ENCODE assay signal across 21 cellular contexts in the genomic region with DNA sequence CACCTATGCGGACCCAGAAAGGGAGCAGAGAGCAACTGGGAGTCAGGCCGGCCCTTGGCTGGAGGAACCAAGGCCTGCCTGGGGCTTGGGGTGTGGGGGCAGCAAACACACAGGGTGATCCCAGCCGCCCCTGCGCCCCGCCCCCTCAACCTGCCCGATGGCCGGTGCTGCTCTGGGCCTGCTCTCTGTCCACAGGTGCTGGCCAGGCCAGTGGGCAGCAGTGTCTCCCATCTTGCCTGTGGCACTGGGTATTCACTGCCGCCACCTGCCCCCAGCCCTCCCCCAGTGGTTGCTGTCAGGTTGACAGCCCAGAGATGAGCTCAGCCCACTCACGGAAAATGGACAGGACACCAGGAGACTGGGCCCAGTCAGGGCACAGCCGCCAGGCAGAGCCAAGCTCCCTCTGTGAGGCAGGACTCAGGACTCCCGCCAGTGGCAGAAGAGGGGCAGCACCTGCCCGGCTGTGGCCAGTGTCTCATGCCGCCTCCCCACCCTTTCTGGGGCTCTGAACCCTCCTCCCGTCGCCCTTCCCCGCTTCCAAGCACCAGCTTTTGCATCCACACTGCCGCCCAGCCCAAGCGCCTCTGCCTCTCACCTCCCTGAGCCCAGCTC. TPM values are rescaled to one million over a fixed set of nuclear protein-coding genes. Genes with fewer than 3 reads are reported as not detected.
A peak's percentile ranks its signal among the peaks of the same experiment; 100 is the strongest.
DNase-seq lines count a peak whose midpoint lies in the region; ATAC-seq, FAIRE-seq and TF ChIP-seq lines count a peak whose summit lies in the region.
"Had no signal": no experiment of that assay in that cellular context is flagged by ENCODE, and none has a peak within 500 bp of the region (broad histone marks: within the 10 kb centered on the region; RNA-seq: fewer than 3 reads in every experiment).

No MANE protein-coding gene starts in this region.

- no peak for FAIRE-seq in kidney (lab: Jason Lieb, UNC)

- no peak overlapping the region for H3K18ac ChIP-seq in mesendoderm (ENCODE audit: low read length)

- H3K4ac ChIP-seq in mesendoderm (ENCODE audit: low read depth, low read length), result no peak overlapping the region

- H3K23ac ChIP-seq in mesendoderm (ENCODE audit: low read length), result no peak overlapping the region

- no CpG with 5 or more reads among the region's 18 CpGs for WGBS in mesendoderm (ENCODE audit: extremely low coverage, insufficient coverage, low lambda C conversion rate)

- H3K9ac ChIP-seq in kidney (ENCODE audit: low read length in 2 of 2) (no peak overlapping the region), mesendoderm (ENCODE audit: low read length) (no peak overlapping the region)

- no peaks in the 10 kb centered on the region for H3K9me3 Mint-ChIP-seq in activated naive CD8-positive, alpha-beta T cell treated with anti-CD3 and anti-CD28 coated beads, Interleukin-2, amount 50 U/mL, for 24 hours
- H3K9me3 Mint-ChIP-seq in activated naive CD8-positive, alpha-beta T cell treated with anti-CD3 and anti-CD28 coated beads for 36 hours, result peaks cover 2% of the 10 kb centered on the region
- H3K9me3 Mint-ChIP-seq in activated T-helper 1 cell treated with anti-CD3 and anti-CD28 coated beads, Interleukin-12 subunit alpha, Interleukin-12 subunit beta, Interleukin-2, Interleukin-4 antibody, amounts not matched to agents 30 ng/mL and 10 ng/mL and 1 ng/mL, durations not matched to agents 14 hours and 24 hours and 36 hours, result peaks cover 10% of the 10 kb centered on the region

- H3K4me1 ChIP-seq in kidney (ENCODE audit: control insufficient read depth in 1 of 2, insufficient read depth in 1 of 2, low read depth in 1 of 2, low read length in 2 of 2) (peaks cover 0 to 4% of the 10 kb centered on the region in 2 donors), upper lobe of right lung (peaks cover 5% of the 10 kb centered on the region), mesendoderm (ENCODE audit: control insufficient read depth, low read depth, low read length) (no peaks in the 10 kb centered on the region)

- no peak for ATAC-seq in activated naive CD8-positive, alpha-beta T cell treated with anti-CD3 and anti-CD28 coated beads, Interleukin-2, amount 50 U/mL, for 24 hours
- ATAC-seq in SK-N-SH treated with all-trans-retinoic acid at 6 μM for 48 hours, result peak; percentile 14
- ATAC-seq in upper lobe of right lung, result no peak
- ATAC-seq: body of pancreas, psoas muscle had no signal

- H3K27me3 ChIP-seq in upper lobe of right lung (peaks cover 57% of the 10 kb centered on the region), mesendoderm (ENCODE audit: insufficient read depth, low read length, poor library complexity) (peaks cover 51% of the 10 kb centered on the region)

- no peak overlapping the region for H3K56ac ChIP-seq in mesendoderm (ENCODE audit: low read length)

- H3K27ac Mint-ChIP-seq in activated naive CD8-positive, alpha-beta T cell treated with anti-CD3 and anti-CD28 coated beads, Interleukin-2, amount 50 U/mL, for 24 hours, result no peak overlapping the region
- no peak overlapping the region for H3K27ac Mint-ChIP-seq in activated naive CD8-positive, alpha-beta T cell treated with anti-CD3 and anti-CD28 coated beads for 36 hours
- H3K27ac Mint-ChIP-seq in activated T-helper 1 cell treated with anti-CD3 and anti-CD28 coated beads, Interleukin-12 subunit alpha, Interleukin-12 subunit beta, Interleukin-2, Interleukin-4 antibody, amounts not matched to agents 30 ng/mL and 10 ng/mL and 1 ng/mL, durations not matched to agents 14 hours and 24 hours and 36 hours, result no peak overlapping the region
- H3K27ac Mint-ChIP-seq: activated T-helper 2 cell treated with anti-CD3 and anti-CD28 coated beads, Interferon-gamma antibody, Interleukin-2, Interleukin-4, amounts not matched to agents 10 μg/mL and 5 μg/mL and 100 μg/mL, durations not matched to agents 14 hours and 24 hours and 36 hours had no signal

- no peak overlapping the region for H2BK120ac ChIP-seq in mesendoderm (ENCODE audit: low read depth, low read length)

- H3K79me2 ChIP-seq in mesendoderm (ENCODE audit: control insufficient read depth, insufficient read depth, low read length), result no peaks in the 10 kb centered on the region

- H3K36me3 ChIP-seq in kidney (ENCODE audit: control insufficient read depth in 1 of 2, insufficient read depth in 2 of 2, low read length in 2 of 2) (no peaks in the 10 kb centered on the region), upper lobe of right lung (no peaks in the 10 kb centered on the region), mesendoderm (ENCODE audit: control insufficient read depth, insufficient read depth, low read length) (no peaks in the 10 kb centered on the region)

- intact Hi-C loops in kidney (cut with DNase I), result no loop called here
- intact Hi-C loops in upper lobe of right lung (cut with DNase I), result loop anchor here (10.0 kb wide), 1 partner anchor 63 kb away; no protein-coding TSS in a partner anchor
- intact Hi-C loops in activated T-helper 1 cell treated with anti-CD3 and anti-CD28 coated beads, Interleukin-12 subunit alpha, Interleukin-12 subunit beta, Interleukin-2, Interleukin-4 antibody, amounts not matched to agents 30 ng/mL and 10 ng/mL and 1 ng/mL, durations not matched to agents 14 hours and 24 hours and 36 hours (cut with micrococcal nuclease), result no loop called here

- H3K4me2 ChIP-seq in mesendoderm (ENCODE audit: low read length), result no peak overlapping the region

- no peak for TF ChIP-seq CTCF in kidney (IDR thresholded peaks at IDR 0.05; ENCODE audit: borderline replicate concordance, extremely low read depth, insufficient read depth)
- no peak for TF ChIP-seq CTCF in upper lobe of right lung (IDR thresholded peaks at IDR 0.05)

- H3K27ac ChIP-seq in kidney (ENCODE audit: low read depth in 2 of 2, low read length in 2 of 2) (no peak overlapping the region), upper lobe of right lung (no peak overlapping the region), mesendoderm (ENCODE audit: low read depth, low read length) (no peak overlapping the region)
- H3K27ac ChIP-seq: body of pancreas, psoas muscle had no signal

- H4K5ac ChIP-seq in mesendoderm (ENCODE audit: low read length), result no peak overlapping the region

- no peak overlapping the region for H2BK5ac ChIP-seq in mesendoderm (ENCODE audit: low read length)

- H3K4me3 Mint-ChIP-seq in activated naive CD8-positive, alpha-beta T cell treated with anti-CD3 and anti-CD28 coated beads, Interleukin-2, amount 50 U/mL, for 24 hours, result no peak overlapping the region
- H3K4me3 Mint-ChIP-seq in activated naive CD8-positive, alpha-beta T cell treated with anti-CD3 and anti-CD28 coated beads for 36 hours, result no peak overlapping the region
- H3K4me3 Mint-ChIP-seq in activated T-helper 1 cell treated with anti-CD3 and anti-CD28 coated beads, Interleukin-12 subunit alpha, Interleukin-12 subunit beta, Interleukin-2, Interleukin-4 antibody, amounts not matched to agents 30 ng/mL and 10 ng/mL and 1 ng/mL, durations not matched to agents 14 hours and 24 hours and 36 hours, result no peak overlapping the region

- peak; percentile 2 for DNase-seq in activated naive CD8-positive, alpha-beta T cell treated with anti-CD3 and anti-CD28 coated beads, Interleukin-2, amount 50 U/mL, for 24 hours
- DNase-seq in activated naive CD8-positive, alpha-beta T cell treated with anti-CD3 and anti-CD28 coated beads for 36 hours, result no peak
- DNase-seq in kidney, result peak; percentile 52
- DNase-seq in upper lobe of right lung, result peak; percentile 40
- DNase-seq in activated T-helper 1 cell treated with anti-CD3 and anti-CD28 coated beads, Interleukin-12 subunit alpha, Interleukin-12 subunit beta, Interleukin-2, Interleukin-4 antibody, amounts not matched to agents 30 ng/mL and 10 ng/mL and 1 ng/mL, durations not matched to agents 14 hours and 24 hours and 36 hours (ENCODE audit: low spot score), result no peak
- no peak for DNase-seq in G401 (ENCODE audit: low spot score)
- no peak for DNase-seq in mesendoderm
- DNase-seq: activated CD4-positive, alpha-beta T cell treated with anti-CD3 and anti-CD28 coated beads for 48 hours; AML-193; hypothalamus; Kasumi-1; naive B cell; NCI-H1417 treated with DMSO at 0.1 percent for 48 hours; stimulated activated CD4-positive, alpha-beta T cell treated with anti-CD3 and anti-CD28 coated beads, Interleukin-15, amount 100 ng/mL, for 24 hours had no signal

- H2AK5ac ChIP-seq in mesendoderm (ENCODE audit: low read length), result no peak overlapping the region

- H3K36me3 Mint-ChIP-seq in activated naive CD8-positive, alpha-beta T cell treated with anti-CD3 and anti-CD28 coated beads, Interleukin-2, amount 50 U/mL, for 24 hours (ENCODE audit: low read depth), result no peaks in the 10 kb centered on the region
- H3K36me3 Mint-ChIP-seq in activated naive CD8-positive, alpha-beta T cell treated with anti-CD3 and anti-CD28 coated beads for 36 hours, result peaks cover 2% of the 10 kb centered on the region
- H3K36me3 Mint-ChIP-seq in activated T-helper 1 cell treated with anti-CD3 and anti-CD28 coated beads, Interleukin-12 subunit alpha, Interleukin-12 subunit beta, Interleukin-2, Interleukin-4 antibody, amounts not matched to agents 30 ng/mL and 10 ng/mL and 1 ng/mL, durations not matched to agents 14 hours and 24 hours and 36 hours (ENCODE audit: low read depth), result peaks cover 4% of the 10 kb centered on the region
- H3K36me3 Mint-ChIP-seq: naive B cell had no signal

- no peak overlapping the region for H4K8ac ChIP-seq in mesendoderm (ENCODE audit: low read depth, low read length)

- H3K9me3 ChIP-seq in kidney (ENCODE audit: control insufficient read depth in 1 of 2, low read length in 2 of 2), result peaks cover 0 to 4% of the 10 kb centered on the region in 2 donors
- no peaks in the 10 kb centered on the region for H3K9me3 ChIP-seq in upper lobe of right lung
- H3K9me3 ChIP-seq: psoas muscle had no signal

- H3K4me3 ChIP-seq in kidney (ENCODE audit: low read length in 2 of 2) (no peak overlapping the region), upper lobe of right lung (no peak overlapping the region), mesendoderm (ENCODE audit: low read length) (no peak overlapping the region)
- H3K4me3 ChIP-seq: body of pancreas, psoas muscle had no signal

- no peak overlapping the region for H2BK15ac ChIP-seq in mesendoderm (replicated peaks; ENCODE audit: low read depth)

- H3K79me1 ChIP-seq in mesendoderm (ENCODE audit: low read length), result no peaks in the 10 kb centered on the region

- H3K4me1 Mint-ChIP-seq in activated naive CD8-positive, alpha-beta T cell treated with anti-CD3 and anti-CD28 coated beads, Interleukin-2, amount 50 U/mL, for 24 hours, result peaks cover 2% of the 10 kb centered on the region
- no peaks in the 10 kb centered on the region for H3K4me1 Mint-ChIP-seq in activated naive CD8-positive, alpha-beta T cell treated with anti-CD3 and anti-CD28 coated beads for 36 hours
- H3K4me1 Mint-ChIP-seq in activated T-helper 1 cell treated with anti-CD3 and anti-CD28 coated beads, Interleukin-12 subunit alpha, Interleukin-12 subunit beta, Interleukin-2, Interleukin-4 antibody, amounts not matched to agents 30 ng/mL and 10 ng/mL and 1 ng/mL, durations not matched to agents 14 hours and 24 hours and 36 hours (ENCODE audit: low read depth), result no peaks in the 10 kb centered on the region

- in situ Hi-C loops in G401 (cut with HindIII; ENCODE audit: low sequenced_read_pairs), result loop anchor here (25.0 kb wide), 1 partner anchor 236 kb away; no protein-coding TSS in a partner anchor

- peaks cover 37% of the 10 kb centered on the region for H3K27me3 Mint-ChIP-seq in activated naive CD8-positive, alpha-beta T cell treated with anti-CD3 and anti-CD28 coated beads, Interleukin-2, amount 50 U/mL, for 24 hours
- H3K27me3 Mint-ChIP-seq in activated naive CD8-positive, alpha-beta T cell treated with anti-CD3 and anti-CD28 coated beads for 36 hours, result peaks cover 39% of the 10 kb centered on the region
- H3K27me3 Mint-ChIP-seq in activated T-helper 1 cell treated with anti-CD3 and anti-CD28 coated beads, Interleukin-12 subunit alpha, Interleukin-12 subunit beta, Interleukin-2, Interleukin-4 antibody, amounts not matched to agents 30 ng/mL and 10 ng/mL and 1 ng/mL, durations not matched to agents 14 hours and 24 hours and 36 hours (ENCODE audit: insufficient read depth), result peaks cover 16% of the 10 kb centered on the region

RNA-seq across cellular contexts. Expression of a gene that starts 4.7 kb away (rescaled TPM):
- total RNA-seq in activated naive CD8-positive, alpha-beta T cell treated with anti-CD3 and anti-CD28 coated beads for 36 hours, result not detected
- not detected for total RNA-seq in kidney
- polyA plus RNA-seq in kidney (ENCODE audit: insufficient read depth, low read depth, low replicate concordance), result not detected
- not detected for total RNA-seq in upper lobe of right lung
- not detected in 2 replicates for total RNA-seq in activated T-helper 1 cell treated with anti-CD3 and anti-CD28 coated beads, Interleukin-12 subunit alpha, Interleukin-12 subunit beta, Interleukin-2, Interleukin-4 antibody, amounts not matched to agents 30 ng/mL and 10 ng/mL and 1 ng/mL, durations not matched to agents 14 hours and 24 hours and 36 hours
- not detected in 2 replicates for total RNA-seq in G401 (2014; rRNA removed; shearing (Covaris generic))
- polyA plus RNA-seq in mesendoderm (2013, experiment 1 of 2), result not detected
- not detected for polyA plus RNA-seq in mesendoderm (2013, experiment 2 of 2)
- total RNA-seq: activated T-helper 2 cell treated with anti-CD3 and anti-CD28 coated beads, Interferon-gamma antibody, Interleukin-2, Interleukin-4, amounts not matched to agents 10 μg/mL and 5 μg/mL and 100 μg/mL, durations not matched to agents 14 hours and 24 hours and 36 hours; body of pancreas; dermis microvascular lymphatic vessel endothelial cell; fibroblast of lung; psoas muscle; subcutaneous adipose tissue had no signal
- polyA plus RNA-seq: fibroblast of lung, psoas muscle had no signal

RNA-seq across cellular contexts. Expression of a gene that starts 54.5 kb away (rescaled TPM):
- total RNA-seq in activated naive CD8-positive, alpha-beta T cell treated with anti-CD3 and anti-CD28 coated beads for 36 hours, result 10 to 100 TPM; 13.2 to 14.1 TPM
- total RNA-seq in kidney, result 32.5 TPM
- polyA plus RNA-seq in kidney (ENCODE audit: insufficient read depth, low read depth, low replicate concordance), result 5.2 TPM
- 28.3 TPM for total RNA-seq in upper lobe of right lung
- total RNA-seq in activated T-helper 1 cell treated with anti-CD3 and anti-CD28 coated beads, Interleukin-12 subunit alpha, Interleukin-12 subunit beta, Interleukin-2, Interleukin-4 antibody, amounts not matched to agents 30 ng/mL and 10 ng/mL and 1 ng/mL, durations not matched to agents 14 hours and 24 hours and 36 hours, result 25.8 and 27.5 TPM in 2 replicates
- total RNA-seq in G401 (2014; rRNA removed; shearing (Covaris generic)), result 3.6 and 8.8 TPM in 2 replicates
- 4.3 TPM for polyA plus RNA-seq in mesendoderm (2013, experiment 1 of 2)
- polyA plus RNA-seq in mesendoderm (2013, experiment 2 of 2), result 4.6 TPM

Comparison
In these comparisons a context has a peak if more than half of its experiments do, and no peak if none do; other contexts are left out.
1. DNase-seq: peak in activated naive CD8-positive, alpha-beta T cell treated with anti-CD3 and anti-CD28 coated beads, Interleukin-2, amount 50 U/mL, for 24 hours (single experiment), kidney (single experiment) and upper lobe of right lung (single experiment); none in activated naive CD8-positive, alpha-beta T cell treated with anti-CD3 and anti-CD28 coated beads for 36 hours (single experiment), activated T-helper 1 cell treated with anti-CD3 and anti-CD28 coated beads, Interleukin-12 subunit alpha, Interleukin-12 subunit beta, Interleukin-2, Interleukin-4 antibody, amounts not matched to agents 30 ng/mL and 10 ng/mL and 1 ng/mL, durations not matched to agents 14 hours and 24 hours and 36 hours (single experiment), G401 (single experiment) and mesendoderm (single experiment).